Comparison of ENCODE assay signal across 1 cellular context in the genomic region with DNA sequence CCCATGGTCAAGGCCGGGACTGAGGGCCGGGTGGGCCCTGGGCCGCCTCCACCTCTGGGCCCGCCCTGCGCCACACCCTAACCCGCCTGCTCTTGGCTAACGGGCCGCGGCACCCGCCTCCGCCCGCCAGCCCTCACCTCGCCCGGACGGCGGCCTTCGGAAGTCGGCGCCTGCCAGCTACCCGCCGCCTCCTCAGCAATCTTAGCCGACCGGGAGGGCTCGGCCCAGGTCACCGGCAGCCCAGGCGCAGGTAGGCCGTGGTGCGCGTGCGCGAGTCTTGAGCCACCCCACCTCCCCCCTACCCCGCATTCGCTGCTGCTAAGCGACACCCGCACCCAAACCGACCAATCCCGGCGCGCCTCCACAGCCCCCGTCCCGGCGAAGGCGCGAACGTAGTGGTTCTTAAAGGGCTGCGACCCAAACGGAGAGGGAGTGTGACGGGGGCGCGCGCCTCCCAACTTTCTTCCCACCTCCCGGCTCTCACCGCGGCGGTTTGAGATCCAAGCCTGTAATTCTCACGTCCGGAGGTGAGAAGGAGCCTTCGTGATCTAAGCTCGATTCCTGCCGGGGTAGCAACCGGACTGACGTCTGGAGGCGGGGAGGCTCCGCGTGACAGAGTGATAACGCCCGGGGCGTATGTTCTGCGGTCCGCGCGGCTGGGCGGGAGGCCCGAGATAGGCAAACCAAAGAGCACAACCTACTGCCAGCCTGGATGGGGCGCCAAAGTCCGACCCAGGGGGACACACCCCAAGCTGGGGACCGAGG.
TF ChIP-seq lines count a peak whose summit lies in the region.

A gene with protein sequence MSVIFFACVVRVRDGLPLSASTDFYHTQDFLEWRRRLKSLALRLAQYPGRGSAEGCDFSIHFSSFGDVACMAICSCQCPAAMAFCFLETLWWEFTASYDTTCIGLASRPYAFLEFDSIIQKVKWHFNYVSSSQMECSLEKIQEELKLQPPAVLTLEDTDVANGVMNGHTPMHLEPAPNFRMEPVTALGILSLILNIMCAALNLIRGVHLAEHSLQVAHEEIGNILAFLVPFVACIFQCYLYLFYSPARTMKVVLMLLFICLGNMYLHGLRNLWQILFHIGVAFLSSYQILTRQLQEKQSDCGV (minus strand): TSS at position 259 of the 765 bp plus-strand sequence. CDS start 12,921 bp downstream, outside the sequence.

TF ChIP-seq in HepG2, 621 proteins besides CTCF, POLR2A, EP300 and RAD21 (continued from another document and continues in another):
- TF ChIP-seq NCOA2 (CRISPR knock-in tag; IDR thresholded peaks at IDR 0.05): peak; percentile 10; the same call in 1 of the 2 replicates
- TF ChIP-seq MBD4 (IDR thresholded peaks at IDR 0.05; ENCODE audit: borderline replicate concordance, low read length): no peak
- TF ChIP-seq AGO1 (IDR thresholded peaks at IDR 0.05; ENCODE audit: low read depth, low read length, poor library complexity, severe bottlenecking): no peak
- TF ChIP-seq, protein P1, sequence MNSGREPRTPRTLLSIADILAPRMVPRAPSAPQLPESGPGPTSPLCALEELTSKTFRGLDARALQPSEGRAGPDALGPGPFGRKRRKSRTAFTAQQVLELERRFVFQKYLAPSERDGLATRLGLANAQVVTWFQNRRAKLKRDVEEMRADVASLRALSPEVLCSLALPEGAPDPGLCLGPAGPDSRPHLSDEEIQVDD (CRISPR knock-in tag; IDR thresholded peaks at IDR 0.05; ENCODE audit: borderline replicate concordance): no peak
- peak; percentile 24; the same call in 1 of the 2 replicates for TF ChIP-seq ZNF563 (CRISPR knock-in tag; IDR thresholded peaks at IDR 0.05)
- no peak for TF ChIP-seq HNRNPL (IDR thresholded peaks at IDR 0.05; ENCODE audit: low read depth, low read length)
- no peak for TF ChIP-seq ZNF354B (CRISPR knock-in tag; IDR thresholded peaks at IDR 0.05)
- TF ChIP-seq NPAS2 (CRISPR knock-in tag; IDR thresholded peaks at IDR 0.05; ENCODE audit: borderline replicate concordance): no peak
- TF ChIP-seq ETV5 (CRISPR knock-in tag; IDR thresholded peaks at IDR 0.05; ENCODE audit: borderline replicate concordance): no peak
- no peak for TF ChIP-seq ZNF552 (CRISPR knock-in tag; IDR thresholded peaks at IDR 0.05; ENCODE audit: borderline replicate concordance)
- peak; percentile 80 for TF ChIP-seq AGO2 (optimal IDR thresholded peaks at IDR 0.05; ENCODE audit: low read depth, low read length)
- TF ChIP-seq, protein P2, sequence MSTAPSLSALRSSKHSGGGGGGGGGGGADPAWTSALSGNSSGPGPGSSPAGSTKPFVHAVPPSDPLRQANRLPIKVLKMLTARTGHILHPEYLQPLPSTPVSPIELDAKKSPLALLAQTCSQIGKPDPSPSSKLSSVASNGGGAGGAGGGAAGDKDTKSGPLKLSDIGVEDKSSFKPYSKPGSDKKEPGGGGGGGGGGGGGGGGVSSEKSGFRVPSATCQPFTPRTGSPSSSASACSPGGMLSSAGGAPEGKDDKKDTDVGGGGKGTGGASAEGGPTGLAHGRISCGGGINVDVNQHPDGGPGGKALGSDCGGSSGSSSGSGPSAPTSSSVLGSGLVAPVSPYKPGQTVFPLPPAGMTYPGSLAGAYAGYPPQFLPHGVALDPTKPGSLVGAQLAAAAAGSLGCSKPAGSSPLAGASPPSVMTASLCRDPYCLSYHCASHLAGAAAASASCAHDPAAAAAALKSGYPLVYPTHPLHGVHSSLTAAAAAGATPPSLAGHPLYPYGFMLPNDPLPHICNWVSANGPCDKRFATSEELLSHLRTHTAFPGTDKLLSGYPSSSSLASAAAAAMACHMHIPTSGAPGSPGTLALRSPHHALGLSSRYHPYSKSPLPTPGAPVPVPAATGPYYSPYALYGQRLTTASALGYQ (CRISPR knock-in tag; IDR thresholded peaks at IDR 0.05): no peak; the same call in 1 of the 2 replicates
- TF ChIP-seq, protein P3, sequence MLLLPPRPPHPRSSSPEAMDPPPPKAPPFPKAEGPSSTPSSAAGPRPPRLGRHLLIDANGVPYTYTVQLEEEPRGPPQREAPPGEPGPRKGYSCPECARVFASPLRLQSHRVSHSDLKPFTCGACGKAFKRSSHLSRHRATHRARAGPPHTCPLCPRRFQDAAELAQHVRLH (CRISPR knock-in tag; IDR thresholded peaks at IDR 0.05; ENCODE audit: borderline replicate concordance, low read depth): peak; percentile 78; the same call in 1 of the 2 replicates
- TF ChIP-seq, protein P4, sequence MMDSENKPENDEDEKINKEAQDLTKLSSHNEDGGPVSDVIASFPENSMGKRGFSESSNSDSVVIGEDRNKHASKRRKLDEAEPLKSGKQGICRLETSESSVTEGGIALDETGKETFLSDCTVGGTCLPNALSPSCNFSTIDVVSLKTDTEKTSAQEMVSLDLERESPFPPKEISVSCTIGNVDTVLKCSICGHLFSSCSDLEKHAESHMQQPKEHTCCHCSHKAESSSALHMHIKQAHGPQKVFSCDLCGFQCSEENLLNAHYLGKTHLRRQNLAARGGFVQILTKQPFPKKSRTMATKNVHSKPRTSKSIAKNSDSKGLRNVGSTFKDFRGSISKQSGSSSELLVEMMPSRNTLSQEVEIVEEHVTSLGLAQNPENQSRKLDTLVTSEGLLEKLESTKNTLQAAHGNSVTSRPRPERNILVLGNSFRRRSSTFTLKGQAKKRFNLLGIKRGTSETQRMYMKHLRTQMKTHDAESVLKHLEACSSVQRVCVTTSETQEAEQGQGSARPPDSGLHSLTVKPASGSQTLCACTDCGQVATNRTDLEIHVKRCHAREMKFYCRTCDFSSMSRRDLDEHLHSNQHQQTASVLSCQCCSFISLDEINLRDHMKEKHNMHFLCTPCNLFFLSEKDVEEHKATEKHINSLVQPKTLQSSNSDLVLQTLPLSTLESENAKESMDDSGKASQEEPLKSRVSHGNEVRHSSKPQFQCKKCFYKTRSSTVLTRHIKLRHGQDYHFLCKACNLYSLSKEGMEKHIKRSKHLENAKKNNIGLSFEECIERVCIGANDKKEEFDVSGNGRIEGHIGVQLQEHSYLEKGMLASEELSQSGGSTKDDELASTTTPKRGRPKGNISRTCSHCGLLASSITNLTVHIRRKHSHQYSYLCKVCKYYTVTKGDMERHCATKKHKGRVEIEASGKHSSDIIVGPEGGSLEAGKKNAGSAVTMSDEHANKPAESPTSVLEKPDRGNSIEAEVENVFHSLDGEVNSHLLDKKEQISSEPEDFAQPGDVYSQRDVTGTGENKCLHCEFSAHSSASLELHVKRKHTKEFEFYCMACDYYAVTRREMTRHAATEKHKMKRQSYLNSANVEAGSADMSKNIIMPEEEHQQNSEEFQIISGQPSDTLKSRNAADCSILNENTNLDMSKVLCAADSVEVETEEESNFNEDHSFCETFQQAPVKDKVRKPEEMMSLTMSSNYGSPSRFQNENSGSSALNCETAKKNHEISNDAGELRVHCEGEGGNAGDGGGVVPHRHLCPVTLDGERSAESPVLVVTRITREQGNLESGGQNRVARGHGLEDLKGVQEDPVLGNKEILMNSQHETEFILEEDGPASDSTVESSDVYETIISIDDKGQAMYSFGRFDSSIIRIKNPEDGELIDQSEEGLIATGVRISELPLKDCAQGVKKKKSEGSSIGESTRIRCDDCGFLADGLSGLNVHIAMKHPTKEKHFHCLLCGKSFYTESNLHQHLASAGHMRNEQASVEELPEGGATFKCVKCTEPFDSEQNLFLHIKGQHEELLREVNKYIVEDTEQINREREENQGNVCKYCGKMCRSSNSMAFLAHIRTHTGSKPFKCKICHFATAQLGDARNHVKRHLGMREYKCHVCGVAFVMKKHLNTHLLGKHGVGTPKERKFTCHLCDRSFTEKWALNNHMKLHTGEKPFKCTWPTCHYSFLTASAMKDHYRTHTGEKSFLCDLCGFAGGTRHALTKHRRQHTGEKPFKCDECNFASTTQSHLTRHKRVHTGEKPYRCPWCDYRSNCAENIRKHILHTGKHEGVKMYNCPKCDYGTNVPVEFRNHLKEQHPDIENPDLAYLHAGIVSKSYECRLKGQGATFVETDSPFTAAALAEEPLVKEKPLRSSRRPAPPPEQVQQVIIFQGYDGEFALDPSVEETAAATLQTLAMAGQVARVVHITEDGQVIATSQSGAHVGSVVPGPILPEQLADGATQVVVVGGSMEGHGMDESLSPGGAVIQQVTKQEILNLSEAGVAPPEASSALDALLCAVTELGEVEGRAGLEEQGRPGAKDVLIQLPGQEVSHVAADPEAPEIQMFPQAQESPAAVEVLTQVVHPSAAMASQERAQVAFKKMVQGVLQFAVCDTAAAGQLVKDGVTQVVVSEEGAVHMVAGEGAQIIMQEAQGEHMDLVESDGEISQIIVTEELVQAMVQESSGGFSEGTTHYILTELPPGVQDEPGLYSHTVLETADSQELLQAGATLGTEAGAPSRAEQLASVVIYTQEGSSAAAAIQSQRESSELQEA (CRISPR knock-in tag; IDR thresholded peaks at IDR 0.05; ENCODE audit: not compliant biosample characterization): peak; percentile 67
- no peak for TF ChIP-seq HMGA1 (CRISPR knock-in tag; conservative IDR thresholded peaks at IDR 0.05)
- TF ChIP-seq PAF1 (CRISPR knock-in tag; IDR thresholded peaks at IDR 0.05): no peak
- no peak for TF ChIP-seq ZFP36L1 (CRISPR knock-in tag; IDR thresholded peaks at IDR 0.05)
- TF ChIP-seq ZNF343 (CRISPR knock-in tag; IDR thresholded peaks at IDR 0.05): peak; percentile 76; the same call in 1 of the 2 replicates
- no peak for TF ChIP-seq ZKSCAN8 (CRISPR knock-in tag; IDR thresholded peaks at IDR 0.05; ENCODE audit: borderline replicate concordance)
- TF ChIP-seq, protein P5, sequence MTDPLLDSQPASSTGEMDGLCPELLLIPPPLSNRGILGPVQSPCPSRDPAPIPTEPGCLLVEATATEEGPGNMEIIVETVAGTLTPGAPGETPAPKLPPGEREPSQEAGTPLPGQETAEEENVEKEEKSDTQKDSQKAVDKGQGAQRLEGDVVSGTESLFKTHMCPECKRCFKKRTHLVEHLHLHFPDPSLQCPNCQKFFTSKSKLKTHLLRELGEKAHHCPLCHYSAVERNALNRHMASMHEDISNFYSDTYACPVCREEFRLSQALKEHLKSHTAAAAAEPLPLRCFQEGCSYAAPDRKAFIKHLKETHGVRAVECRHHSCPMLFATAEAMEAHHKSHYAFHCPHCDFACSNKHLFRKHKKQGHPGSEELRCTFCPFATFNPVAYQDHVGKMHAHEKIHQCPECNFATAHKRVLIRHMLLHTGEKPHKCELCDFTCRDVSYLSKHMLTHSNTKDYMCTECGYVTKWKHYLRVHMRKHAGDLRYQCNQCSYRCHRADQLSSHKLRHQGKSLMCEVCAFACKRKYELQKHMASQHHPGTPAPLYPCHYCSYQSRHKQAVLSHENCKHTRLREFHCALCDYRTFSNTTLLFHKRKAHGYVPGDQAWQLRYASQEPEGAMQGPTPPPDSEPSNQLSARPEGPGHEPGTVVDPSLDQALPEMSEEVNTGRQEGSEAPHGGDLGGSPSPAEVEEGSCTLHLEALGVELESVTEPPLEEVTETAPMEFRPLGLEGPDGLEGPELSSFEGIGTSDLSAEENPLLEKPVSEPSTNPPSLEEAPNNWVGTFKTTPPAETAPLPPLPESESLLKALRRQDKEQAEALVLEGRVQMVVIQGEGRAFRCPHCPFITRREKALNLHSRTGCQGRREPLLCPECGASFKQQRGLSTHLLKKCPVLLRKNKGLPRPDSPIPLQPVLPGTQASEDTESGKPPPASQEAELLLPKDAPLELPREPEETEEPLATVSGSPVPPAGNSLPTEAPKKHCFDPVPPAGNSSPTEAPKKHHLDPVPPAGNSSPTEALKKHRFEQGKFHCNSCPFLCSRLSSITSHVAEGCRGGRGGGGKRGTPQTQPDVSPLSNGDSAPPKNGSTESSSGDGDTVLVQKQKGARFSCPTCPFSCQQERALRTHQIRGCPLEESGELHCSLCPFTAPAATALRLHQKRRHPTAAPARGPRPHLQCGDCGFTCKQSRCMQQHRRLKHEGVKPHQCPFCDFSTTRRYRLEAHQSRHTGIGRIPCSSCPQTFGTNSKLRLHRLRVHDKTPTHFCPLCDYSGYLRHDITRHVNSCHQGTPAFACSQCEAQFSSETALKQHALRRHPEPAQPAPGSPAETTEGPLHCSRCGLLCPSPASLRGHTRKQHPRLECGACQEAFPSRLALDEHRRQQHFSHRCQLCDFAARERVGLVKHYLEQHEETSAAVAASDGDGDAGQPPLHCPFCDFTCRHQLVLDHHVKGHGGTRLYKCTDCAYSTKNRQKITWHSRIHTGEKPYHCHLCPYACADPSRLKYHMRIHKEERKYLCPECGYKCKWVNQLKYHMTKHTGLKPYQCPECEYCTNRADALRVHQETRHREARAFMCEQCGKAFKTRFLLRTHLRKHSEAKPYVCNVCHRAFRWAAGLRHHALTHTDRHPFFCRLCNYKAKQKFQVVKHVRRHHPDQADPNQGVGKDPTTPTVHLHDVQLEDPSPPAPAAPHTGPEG (CRISPR knock-in tag; IDR thresholded peaks at IDR 0.05): no peak
- TF ChIP-seq, protein P6, sequence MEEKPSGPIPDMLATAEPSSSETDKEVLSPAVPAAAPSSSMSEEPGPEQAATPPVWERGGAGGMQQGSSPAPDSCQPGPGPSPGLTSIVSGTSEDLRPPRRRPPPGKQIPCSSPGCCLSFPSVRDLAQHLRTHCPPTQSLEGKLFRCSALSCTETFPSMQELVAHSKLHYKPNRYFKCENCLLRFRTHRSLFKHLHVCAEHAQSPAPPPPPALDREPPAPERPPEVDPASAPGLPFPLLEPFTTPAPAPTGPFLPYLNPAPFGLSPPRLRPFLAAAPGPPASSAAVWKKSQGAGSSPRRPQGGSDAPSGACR (CRISPR knock-in tag; IDR thresholded peaks at IDR 0.05): no peak
- TF ChIP-seq JARID2 (CRISPR knock-in tag; IDR thresholded peaks at IDR 0.05; ENCODE audit: insufficient replicate concordance): no peak
- no peak for TF ChIP-seq TP53 (CRISPR knock-in tag; conservative IDR thresholded peaks at IDR 0.05)
- no peak for TF ChIP-seq ZNF549 (CRISPR knock-in tag; IDR thresholded peaks at IDR 0.05)
- TF ChIP-seq, protein P7, sequence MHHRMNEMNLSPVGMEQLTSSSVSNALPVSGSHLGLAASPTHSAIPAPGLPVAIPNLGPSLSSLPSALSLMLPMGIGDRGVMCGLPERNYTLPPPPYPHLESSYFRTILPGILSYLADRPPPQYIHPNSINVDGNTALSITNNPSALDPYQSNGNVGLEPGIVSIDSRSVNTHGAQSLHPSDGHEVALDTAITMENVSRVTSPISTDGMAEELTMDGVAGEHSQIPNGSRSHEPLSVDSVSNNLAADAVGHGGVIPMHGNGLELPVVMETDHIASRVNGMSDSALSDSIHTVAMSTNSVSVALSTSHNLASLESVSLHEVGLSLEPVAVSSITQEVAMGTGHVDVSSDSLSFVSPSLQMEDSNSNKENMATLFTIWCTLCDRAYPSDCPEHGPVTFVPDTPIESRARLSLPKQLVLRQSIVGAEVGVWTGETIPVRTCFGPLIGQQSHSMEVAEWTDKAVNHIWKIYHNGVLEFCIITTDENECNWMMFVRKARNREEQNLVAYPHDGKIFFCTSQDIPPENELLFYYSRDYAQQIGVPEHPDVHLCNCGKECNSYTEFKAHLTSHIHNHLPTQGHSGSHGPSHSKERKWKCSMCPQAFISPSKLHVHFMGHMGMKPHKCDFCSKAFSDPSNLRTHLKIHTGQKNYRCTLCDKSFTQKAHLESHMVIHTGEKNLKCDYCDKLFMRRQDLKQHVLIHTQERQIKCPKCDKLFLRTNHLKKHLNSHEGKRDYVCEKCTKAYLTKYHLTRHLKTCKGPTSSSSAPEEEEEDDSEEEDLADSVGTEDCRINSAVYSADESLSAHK (CRISPR knock-in tag; IDR thresholded peaks at IDR 0.05; ENCODE audit: borderline replicate concordance): no peak
- TF ChIP-seq SUZ12 (IDR thresholded peaks at IDR 0.05; ENCODE audit: low read depth, low read length): no peak
- 0 out of 2 replicates have a peak, but pooled peaks have one; percentile 55 for TF ChIP-seq RNF2 (conservative IDR thresholded peaks at IDR 0.05; ENCODE audit: low read depth)
- TF ChIP-seq HOXA3 (CRISPR knock-in tag; IDR thresholded peaks at IDR 0.05): peak; percentile 14; the same call in 1 of the 2 replicates
- TF ChIP-seq SMC3 (IDR thresholded peaks at IDR 0.05; ENCODE audit: low read length): no peak
- TF ChIP-seq KLF15 (CRISPR knock-in tag; IDR thresholded peaks at IDR 0.05; ENCODE audit: borderline replicate concordance): no peak
- TF ChIP-seq YEATS4 (CRISPR knock-in tag; IDR thresholded peaks at IDR 0.05; ENCODE audit: borderline replicate concordance): peak; percentile 68; the same call in 1 of the 2 replicates
